ENCODE assay signal across 23 cellular contexts in genomic region chr2:143603035-143603616, GRCh38.
DNase-seq lines count a peak whose midpoint lies in the region; ATAC-seq, FAIRE-seq and TF ChIP-seq lines count a peak whose summit lies in the region.
"Had no signal": no experiment of that assay in that cellular context is flagged by ENCODE, and none has a peak within 500 bp of the region (broad histone marks: within the 10 kb centered on the region; RNA-seq: fewer than 3 reads in every experiment).

No MANE protein-coding gene starts in this region.

- no peak overlapping the region for H3K4me3 ChIP-seq in HAP-1
- H3K4me3 ChIP-seq: adrenal gland, breast epithelium, psoas muscle had no signal

- H3K9me3 ChIP-seq in HAP-1: no peaks in the 10 kb centered on the region
- H3K9me3 ChIP-seq: adrenal gland, breast epithelium, psoas muscle had no signal

- no peaks in the 10 kb centered on the region for H3K36me3 ChIP-seq in HAP-1 (replicated peaks)
- H3K36me3 ChIP-seq: adrenal gland, breast epithelium had no signal

- no peaks in the 10 kb centered on the region for H3K9me3 Mint-ChIP-seq in central memory CD8-positive, alpha-beta T cell
- H3K9me3 Mint-ChIP-seq in nephron: no peaks in the 10 kb centered on the region
- H3K9me3 Mint-ChIP-seq: natural killer cell treated with Interleukin-12 subunit alpha and Interleukin-12 subunit beta and Interleukin-15 and Interleukin-18, amount 100 ng/mL, for 72 hours had no signal

- FAIRE-seq in H54 (lab: Jason Lieb, UNC): no peak
- FAIRE-seq: urothelium cell line had no signal

- no peak for ATAC-seq in central memory CD8-positive, alpha-beta T cell (replicated peaks; ENCODE audit: extremely low read depth, poor library complexity, severe bottlenecking)
- no peak for ATAC-seq in GM19351 (IDR thresholded peaks at IDR 0.05; ENCODE audit: unreplicated experiment)
- ATAC-seq: activated CD8-positive, alpha-beta T cell treated with anti-CD3 and anti-CD28 coated beads, Interleukin-2, amount 10 ng/mL, durations not matched to agents 7 days and 5 days; natural killer cell treated with Interleukin-12 subunit alpha and Interleukin-12 subunit beta and Interleukin-15 and Interleukin-18, amount 100 ng/mL, for 72 hours; psoas muscle had no signal

- H3K4me3 Mint-ChIP-seq in central memory CD8-positive, alpha-beta T cell: no peak overlapping the region
- peak overlapping the region in 1 of 3 experiments; percentile 30 for H3K4me3 Mint-ChIP-seq in nephron
- H3K4me3 Mint-ChIP-seq: activated CD8-positive, alpha-beta T cell treated with anti-CD3 and anti-CD28 coated beads, Interleukin-2, amount 10 ng/mL, durations not matched to agents 7 days and 5 days; natural killer cell treated with Interleukin-12 subunit alpha and Interleukin-12 subunit beta and Interleukin-15 and Interleukin-18, amount 100 ng/mL, for 72 hours had no signal

- H3K36me3 Mint-ChIP-seq in central memory CD8-positive, alpha-beta T cell (ENCODE audit: insufficient read depth): peaks cover 16% of the 10 kb centered on the region
- no peaks in the 10 kb centered on the region for H3K36me3 Mint-ChIP-seq in nephron (ENCODE audit: low read depth)

- peaks cover 20% of the 10 kb centered on the region for H3K4me1 Mint-ChIP-seq in central memory CD8-positive, alpha-beta T cell
- H3K4me1 Mint-ChIP-seq in nephron: peaks cover 64% of the 10 kb centered on the region

- H3K27ac Mint-ChIP-seq in central memory CD8-positive, alpha-beta T cell (ENCODE audit: low read depth): peak overlapping the region; percentile 22
- H3K27ac Mint-ChIP-seq in nephron: peak overlapping the region; percentile 86 to 96 (median 91)
- H3K27ac Mint-ChIP-seq: natural killer cell treated with Interleukin-12 subunit alpha and Interleukin-12 subunit beta and Interleukin-15 and Interleukin-18, amount 100 ng/mL, for 72 hours had no signal

- TF ChIP-seq CTCF in nephron (IDR thresholded peaks at IDR 0.05; ENCODE audit: unreplicated experiment in 3 of 3): no peak

- DNase-seq in COR-L47 (lab: John Stamatoyannopoulos, UW): peak; percentile 9
- DNase-seq in NCI-H146 treated with DMSO at 0.1 percent for 48 hours (lab: John Stamatoyannopoulos, UW; ENCODE audit: unreplicated experiment): peak; percentile 89
- no peak for DNase-seq in central memory CD8-positive, alpha-beta T cell (ENCODE audit: low spot score in 2 of 2)
- no peak for DNase-seq in H54 (ENCODE audit: insufficient read length, low spot score)
- no peak for DNase-seq in NCI-H2171 treated with DMSO at 0.1 percent for 48 hours (lab: John Stamatoyannopoulos, UW)
- no peak for DNase-seq in HAP-1 (ENCODE audit: low spot score in 2 of 2)
- DNase-seq: activated CD8-positive, alpha-beta T cell treated with anti-CD3 and anti-CD28 coated beads, Interleukin-2, amount 10 ng/mL, durations not matched to agents 7 days and 5 days; activated gamma-delta T cell; adrenal gland; cortex of kidney; DMS153; glutamatergic neuron; NCI-H1092 treated with DMSO at 0.1 percent for 48 hours; NCI-H2081 treated with DMSO at 0.1 percent for 48 hours; NCI-H526; psoas muscle; substantia nigra; SW 1271 had no signal

- in situ Hi-C loops in HAP-1 (cut with MboI; ENCODE audit: low sequenced_read_pairs): no loop called here

- H3K27me3 ChIP-seq in HAP-1 (ENCODE audit: low read depth): no peaks in the 10 kb centered on the region
- H3K27me3 ChIP-seq: adrenal gland, breast epithelium had no signal

- no peaks in the 10 kb centered on the region for H3K27me3 Mint-ChIP-seq in central memory CD8-positive, alpha-beta T cell
- H3K27me3 Mint-ChIP-seq in nephron (ENCODE audit: low read depth): no peaks in the 10 kb centered on the region
- H3K27me3 Mint-ChIP-seq: natural killer cell treated with Interleukin-12 subunit alpha and Interleukin-12 subunit beta and Interleukin-15 and Interleukin-18, amount 100 ng/mL, for 72 hours had no signal

- peaks cover 22% of the 10 kb centered on the region for H3K4me1 ChIP-seq in HAP-1
- H3K4me1 ChIP-seq: adrenal gland, breast epithelium, psoas muscle had no signal

- TF ChIP-seq POLR2A in H54 (IDR thresholded peaks at IDR 0.05; ENCODE audit: low read depth, low read length): no peak

Comparison
In these comparisons a context has a peak if more than half of its experiments do, and no peak if none do; other contexts are left out.
1. DNase-seq: peak in COR-L47 (single experiment) and NCI-H146 treated with DMSO at 0.1 percent for 48 hours (single experiment); none in central memory CD8-positive, alpha-beta T cell (0 of 2), H54 (single experiment), NCI-H2171 treated with DMSO at 0.1 percent for 48 hours (single experiment) and HAP-1 (0 of 2).